ENCODE assay signal across 17 cellular contexts in the genomic region with DNA sequence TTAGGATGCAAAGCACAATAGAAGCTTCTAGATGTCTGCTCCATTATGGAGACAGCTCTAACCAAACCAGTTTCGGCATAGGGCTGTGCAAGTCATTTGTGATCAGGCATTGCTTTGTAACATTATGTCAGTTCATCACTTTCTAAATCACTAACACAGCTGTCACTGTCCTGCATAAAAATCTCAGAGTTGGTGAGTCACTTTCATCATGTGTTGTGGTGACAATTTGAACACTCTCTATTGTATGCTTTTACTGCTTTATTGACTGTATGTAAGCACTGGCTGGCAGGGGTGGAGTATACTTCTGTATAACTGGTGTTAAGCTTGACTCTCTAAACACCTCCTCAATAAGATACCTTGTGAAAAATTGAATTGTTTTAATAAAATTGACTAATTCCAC.
DNase-seq lines count a peak whose midpoint lies in the region; ATAC-seq and TF ChIP-seq lines count a peak whose summit lies in the region.
"Had no signal": no experiment of that assay in that cellular context is flagged by ENCODE, and none has a peak within 500 bp of the region (broad histone marks: within the 10 kb centered on the region; RNA-seq: fewer than 3 reads in every experiment).

No MANE protein-coding gene starts in this region.

- H3K4me1 ChIP-seq in mucosa of descending colon (ENCODE audit: low read depth) = peaks cover 8% of the 10 kb centered on the region
- H3K4me1 ChIP-seq: gastroesophageal sphincter, psoas muscle, SJSA1 had no signal

- DNase-seq in NCI-H510A treated with DMSO at 0.1 percent for 48 hours (lab: John Stamatoyannopoulos, UW) (peak; percentile 5), NCI-H510A (lab: John Stamatoyannopoulos, UW) (no peak), mucosa of descending colon (peak in 1 of 3 donors; percentile 61), T-helper 2 cell (no peak), EL (no peak), NCI-H526 treated with DMSO at 0.1 percent for 48 hours (lab: John Stamatoyannopoulos, UW) (no peak)
- DNase-seq: activated CD8-positive, alpha-beta memory T cell treated with anti-CD3 and anti-CD28 coated beads, Interleukin-2, amount 50 U/mL, for 4 hours; DND-41; HFFc6; NCI-H1694 treated with DMSO at 0.1 percent for 48 hours; OCI-M1; psoas muscle; T1000 had no signal

- no peak for TF ChIP-seq CTCF in mucosa of descending colon (IDR thresholded peaks at IDR 0.05)

- no peaks in the 10 kb centered on the region for H3K36me3 ChIP-seq in mucosa of descending colon (ENCODE audit: low read depth)
- H3K36me3 ChIP-seq: gastroesophageal sphincter, SJSA1 had no signal

- ATAC-seq in GM21390 (IDR thresholded peaks at IDR 0.05; ENCODE audit: unreplicated experiment) (peak; percentile 50), HG03342 (IDR thresholded peaks at IDR 0.05; ENCODE audit: unreplicated experiment) (peak; percentile 69), mucosa of descending colon (peak; percentile 96)
- ATAC-seq: gastroesophageal sphincter, psoas muscle had no signal

- no peak overlapping the region for H3K4me3 ChIP-seq in mucosa of descending colon
- H3K4me3 ChIP-seq: gastroesophageal sphincter, psoas muscle, SJSA1 had no signal

- H3K9me3 ChIP-seq in mucosa of descending colon = peaks cover 6% of the 10 kb centered on the region
- H3K9me3 ChIP-seq: psoas muscle, SJSA1 had no signal

- intact Hi-C loops in mucosa of descending colon (cut with DNase I, micrococcal nuclease) = no loop called here
